18 cellular contexts compared by ENCODE assay signal in the genomic region with DNA sequence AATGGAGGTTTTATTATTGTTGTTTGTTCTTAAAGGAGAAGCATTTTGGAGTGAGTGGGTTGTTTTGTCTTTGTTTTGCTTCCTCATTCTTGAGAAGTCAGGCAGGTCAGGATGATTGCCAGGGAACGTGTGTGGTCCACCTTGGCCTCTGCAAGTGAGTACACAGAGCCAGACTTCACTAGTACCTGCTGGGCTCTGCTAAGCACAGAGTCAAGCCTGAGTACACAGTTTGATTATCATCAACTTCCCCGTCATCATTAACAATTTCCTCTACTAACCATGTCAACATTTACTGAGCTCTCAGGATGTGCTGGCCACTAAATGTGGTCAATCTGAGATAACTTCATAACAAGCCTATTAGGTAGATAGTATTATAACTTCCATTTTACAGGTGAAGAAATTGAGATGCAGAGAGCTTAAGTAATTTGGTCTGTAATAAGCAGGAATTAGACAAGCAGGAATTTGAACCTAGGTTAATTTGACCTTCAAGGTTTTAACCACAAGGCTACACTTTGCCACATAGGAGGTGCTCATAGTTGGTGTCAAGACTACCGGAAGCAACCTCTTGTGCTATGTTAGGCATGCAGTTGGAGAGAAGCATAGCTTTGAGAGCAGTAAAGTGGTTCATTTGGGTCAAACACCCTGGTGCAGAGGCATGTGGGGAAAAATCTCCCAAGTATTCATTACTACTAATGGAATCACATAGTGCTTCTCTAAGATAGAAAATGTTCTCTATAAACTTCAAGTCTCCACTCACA.
A peak's percentile ranks its signal among the peaks of the same experiment; 100 is the strongest.
DNase-seq lines count a peak whose midpoint lies in the region; ATAC-seq, FAIRE-seq and TF ChIP-seq lines count a peak whose summit lies in the region.
"Had no signal": no experiment of that assay in that cellular context is flagged by ENCODE, and none has a peak within 500 bp of the region (broad histone marks: within the 10 kb centered on the region; RNA-seq: fewer than 3 reads in every experiment).

No MANE protein-coding gene starts in this region.

- TF ChIP-seq EP300 in gastroesophageal sphincter (IDR thresholded peaks at IDR 0.05) = no peak

- TF ChIP-seq CTCF in RWPE2 (IDR thresholded peaks at IDR 0.05; ENCODE audit: poor library complexity, severe bottlenecking) (no peak), gastroesophageal sphincter (IDR thresholded peaks at IDR 0.05) (no peak), pancreas (IDR thresholded peaks at IDR 0.05) (no peak)

- peak; percentile 79 for DNase-seq in EH (ENCODE audit: low read depth)
- DNase-seq in RWPE2 (ENCODE audit: low spot score) = no peak
- DNase-seq in pancreas = peak in 2 of 6 donors; percentile 4 to 17
- no peak for DNase-seq in putamen (ENCODE audit: low spot score)
- DNase-seq in CD8-positive, alpha-beta memory T cell = no peak
- no peak for DNase-seq in neuronal stem cell (ENCODE audit: low spot score)
- DNase-seq: activated CD4-positive, alpha-beta T cell treated with anti-CD3 and anti-CD28 coated beads, Interleukin-2, amount 10 ng/mL, durations not matched to agents 7 days and 5 days; GDM1; NCI-H2227 treated with DMSO at 0.1 percent for 48 hours; Peyer's patch; posterior cingulate gyrus; stimulated activated CD4-positive, alpha-beta T cell treated with anti-CD3 and anti-CD28 coated beads, Interleukin-2, amount 100 ng/mL, for 24 hours had no signal

- H4K8ac ChIP-seq in neuronal stem cell (ENCODE audit: low read depth, low read length) = no peak overlapping the region

- no peak for TF ChIP-seq POLR2A in gastroesophageal sphincter (IDR thresholded peaks at IDR 0.05)

- H4K91ac ChIP-seq in neuronal stem cell (ENCODE audit: low read depth, low read length, poor library complexity) = no peak overlapping the region

- WGBS in gastroesophageal sphincter (ENCODE audit: low coverage in 1 of 2), 2 donors = 47 to 65% methylated on average over 3 of the region's 3 CpGs
- 25 to 30% methylated on average over 3 of the region's 3 CpGs for WGBS in pancreas, 2 donors
- WGBS in neuronal stem cell (ENCODE audit: extremely low coverage in 2 of 2, insufficient read length in 2 of 2, insufficient replicate concordance in 1 of 2), 2 donors = no CpG with 5 or more reads among the region's 3 CpGs

- peak overlapping the region in 4 of 8 donors; percentile 8 to 79 (median 40) for H3K27ac Mint-ChIP-seq in CD8-positive, alpha-beta memory T cell
- H3K27ac Mint-ChIP-seq: activated CD4-positive, alpha-beta T cell treated with anti-CD3 and anti-CD28 coated beads, Interleukin-2, amount 10 ng/mL, durations not matched to agents 7 days and 5 days; activated T-helper 2 cell treated with anti-CD3 and anti-CD28 coated beads, Interferon-gamma antibody, Interleukin-2, Interleukin-4, amounts not matched to agents 10 μg/mL and 5 μg/mL and 100 μg/mL, durations not matched to agents 14 hours and 24 hours and 36 hours; memory B cell; T-helper 1 cell treated with Interleukin-12 subunit alpha and Interleukin-12 subunit beta and Interleukin-4 antibody, amounts not matched to agents 30 μg/mL and 1 μg/mL, for 36 hours had no signal

- H2BK12ac ChIP-seq in neuronal stem cell (ENCODE audit: low read length) = no peak overlapping the region

- H3K27me3 Mint-ChIP-seq in CD8-positive, alpha-beta memory T cell = peaks cover 0 to 4% of the 10 kb centered on the region in 2 donors
- H3K27me3 Mint-ChIP-seq: activated CD4-positive, alpha-beta T cell treated with anti-CD3 and anti-CD28 coated beads, Interleukin-2, amount 10 ng/mL, durations not matched to agents 7 days and 5 days had no signal

- no peaks in the 10 kb centered on the region for H3K36me3 Mint-ChIP-seq in CD8-positive, alpha-beta memory T cell
- H3K36me3 Mint-ChIP-seq: memory B cell had no signal

- no peak overlapping the region for H3K14ac ChIP-seq in neuronal stem cell (ENCODE audit: low read length)

- no peaks in the 10 kb centered on the region for H3K9me3 ChIP-seq in RWPE2 (ENCODE audit: severe bottlenecking)
- no peaks in the 10 kb centered on the region for H3K9me3 ChIP-seq in gastroesophageal sphincter
- H3K9me3 ChIP-seq in pancreas = no peaks in the 10 kb centered on the region
- H3K9me3 ChIP-seq in CD8-positive, alpha-beta memory T cell (ENCODE audit: low read length) = no peaks in the 10 kb centered on the region
- H3K9me3 ChIP-seq in neuronal stem cell (replicated peaks in 1 of 2; ENCODE audit: control insufficient read depth in 2 of 2, insufficient read depth in 1 of 2, low read depth in 1 of 2, low read length in 2 of 2) = no peaks in the 10 kb centered on the region
- H3K9me3 ChIP-seq: ascending aorta, Peyer's patch had no signal

- H3K4me3 ChIP-seq in RWPE2 (ENCODE audit: severe bottlenecking) = no peak overlapping the region
- no peak overlapping the region for H3K4me3 ChIP-seq in gastroesophageal sphincter
- no peak overlapping the region for H3K4me3 ChIP-seq in pancreas
- H3K4me3 ChIP-seq in CD8-positive, alpha-beta memory T cell (ENCODE audit: low read length) = no peak overlapping the region
- no peak overlapping the region for H3K4me3 ChIP-seq in neuronal stem cell (ENCODE audit: low read length in 2 of 2)
- H3K4me3 ChIP-seq: ascending aorta, Peyer's patch had no signal

- H2BK120ac ChIP-seq in neuronal stem cell (ENCODE audit: low read depth, low read length) = no peak overlapping the region

- ATAC-seq in RWPE2 (ENCODE audit: low read depth) (no peak), gastroesophageal sphincter (peak; percentile 16), pancreas (peak in 3 of 4 donors; percentile 56 to 63 (median 60)), GM18909 (IDR thresholded peaks at IDR 0.05; ENCODE audit: poor library complexity, unreplicated experiment) (no peak)

- intact Hi-C loops in pancreas (cut with DNase I) = no loop called here

- no peak overlapping the region for H3K4me3 Mint-ChIP-seq in CD8-positive, alpha-beta memory T cell
- H3K4me3 Mint-ChIP-seq: activated CD4-positive, alpha-beta T cell treated with anti-CD3 and anti-CD28 coated beads, Interleukin-2, amount 10 ng/mL, durations not matched to agents 7 days and 5 days; memory B cell; T-helper 1 cell treated with Interleukin-12 subunit alpha and Interleukin-12 subunit beta and Interleukin-4 antibody, amounts not matched to agents 30 μg/mL and 1 μg/mL, for 36 hours had no signal

- H3K36me3 ChIP-seq in RWPE2 (ENCODE audit: low read depth) (no peaks in the 10 kb centered on the region), gastroesophageal sphincter (no peaks in the 10 kb centered on the region), pancreas (no peaks in the 10 kb centered on the region), neuronal stem cell (replicated peaks in 1 of 2; ENCODE audit: control insufficient read depth in 2 of 2, insufficient read depth in 2 of 2, low read length in 2 of 2) (no peaks in the 10 kb centered on the region)
- H3K36me3 ChIP-seq in CD8-positive, alpha-beta memory T cell (ENCODE audit: insufficient read depth, low read length) = no peaks in the 10 kb centered on the region
- H3K36me3 ChIP-seq: ascending aorta, Peyer's patch had no signal

- H3K27me3 ChIP-seq in RWPE2 (ENCODE audit: insufficient read depth, poor library complexity, severe bottlenecking) (no peaks in the 10 kb centered on the region), gastroesophageal sphincter (no peaks in the 10 kb centered on the region), pancreas (no peaks in the 10 kb centered on the region), neuronal stem cell (ENCODE audit: control insufficient read depth in 3 of 3, insufficient read depth in 3 of 3, low read depth in 1 of 3, low read length in 3 of 3) (no peaks in the 10 kb centered on the region)
- H3K27me3 ChIP-seq in CD8-positive, alpha-beta memory T cell (ENCODE audit: insufficient read depth, low read length, poor library complexity, severe bottlenecking) = no peaks in the 10 kb centered on the region
- H3K27me3 ChIP-seq: ascending aorta, Peyer's patch had no signal

- peaks cover 21% of the 10 kb centered on the region for H3K4me1 ChIP-seq in RWPE2 (ENCODE audit: insufficient read depth, poor library complexity, severe bottlenecking)
- H3K4me1 ChIP-seq in gastroesophageal sphincter = no peaks in the 10 kb centered on the region
- no peaks in the 10 kb centered on the region for H3K4me1 ChIP-seq in pancreas
- no peaks in the 10 kb centered on the region for H3K4me1 ChIP-seq in CD8-positive, alpha-beta memory T cell (ENCODE audit: insufficient read depth, low read length)
- peaks cover 0 to 13% of the 10 kb centered on the region in 2 donors for H3K4me1 ChIP-seq in neuronal stem cell (ENCODE audit: control insufficient read depth in 2 of 2, insufficient read depth in 1 of 2, low read depth in 1 of 2, low read length in 2 of 2)
- H3K4me1 ChIP-seq: Peyer's patch had no signal

- FAIRE-seq in pancreas (lab: Jason Lieb, UNC) = no peak

- POLR2A ChIA-PET in CD8-positive, alpha-beta memory T cell (lab: Charles Lee) = no interaction called here

- H2AFZ ChIP-seq in neuronal stem cell (ENCODE audit: low read length) = no peak overlapping the region

- H2BK15ac ChIP-seq in neuronal stem cell (ENCODE audit: low read length) = no peak overlapping the region

- CTCF ChIA-PET in CD8-positive, alpha-beta memory T cell (lab: Charles Lee) = no interaction called here

- H2AK5ac ChIP-seq in neuronal stem cell (ENCODE audit: low read depth, low read length) = no peak overlapping the region

- no peaks in the 10 kb centered on the region for H3K79me1 ChIP-seq in neuronal stem cell (ENCODE audit: low read depth, low read length)

- H3K4ac ChIP-seq in neuronal stem cell (ENCODE audit: low read length) = no peak overlapping the region

- no peaks in the 10 kb centered on the region for H3K4me1 Mint-ChIP-seq in CD8-positive, alpha-beta memory T cell
- H3K4me1 Mint-ChIP-seq: activated CD4-positive, alpha-beta T cell treated with anti-CD3 and anti-CD28 coated beads, Interleukin-2, amount 10 ng/mL, durations not matched to agents 7 days and 5 days; memory B cell had no signal

- H3K23ac ChIP-seq in neuronal stem cell (ENCODE audit: low read depth, low read length, poor library complexity) = no peak overlapping the region

- H3K27ac ChIP-seq in RWPE2 (ENCODE audit: poor library complexity, severe bottlenecking) (peak overlapping the region; percentile 4), gastroesophageal sphincter (no peak overlapping the region), pancreas (no peak overlapping the region), neuronal stem cell (replicated peaks; ENCODE audit: low read length) (no peak overlapping the region)
- H3K27ac ChIP-seq in CD8-positive, alpha-beta memory T cell (ENCODE audit: low read depth, low read length) = no peak overlapping the region
- H3K27ac ChIP-seq: Peyer's patch had no signal

- no peak overlapping the region for H3K18ac ChIP-seq in neuronal stem cell (ENCODE audit: low read length)

- H3K9me3 Mint-ChIP-seq in CD8-positive, alpha-beta memory T cell = no peaks in the 10 kb centered on the region
- H3K9me3 Mint-ChIP-seq: activated CD4-positive, alpha-beta T cell treated with anti-CD3 and anti-CD28 coated beads, Interleukin-2, amount 10 ng/mL, durations not matched to agents 7 days and 5 days; activated T-helper 2 cell treated with anti-CD3 and anti-CD28 coated beads, Interferon-gamma antibody, Interleukin-2, Interleukin-4, amounts not matched to agents 10 μg/mL and 5 μg/mL and 100 μg/mL, durations not matched to agents 14 hours and 24 hours and 36 hours; T-helper 1 cell treated with Interleukin-12 subunit alpha and Interleukin-12 subunit beta and Interleukin-4 antibody, amounts not matched to agents 30 μg/mL and 1 μg/mL, for 36 hours had no signal

- no peak overlapping the region for H3K4me2 ChIP-seq in neuronal stem cell (ENCODE audit: insufficient read depth, low read length, poor library complexity, severe bottlenecking)

- H3K9ac ChIP-seq in neuronal stem cell (ENCODE audit: low read depth, low read length, poor library complexity) = no peak overlapping the region

- no peak overlapping the region for H2BK5ac ChIP-seq in neuronal stem cell (ENCODE audit: low read length)

Comparison
In these comparisons a context has a peak if more than half of its experiments do, and no peak if none do; other contexts are left out.
1. ATAC-seq: peak in gastroesophageal sphincter (single experiment) and pancreas (3 of 4); none in RWPE2 (single experiment) and GM18909 (single experiment).